9 cellular contexts compared by ENCODE assay signal in the genomic region with DNA sequence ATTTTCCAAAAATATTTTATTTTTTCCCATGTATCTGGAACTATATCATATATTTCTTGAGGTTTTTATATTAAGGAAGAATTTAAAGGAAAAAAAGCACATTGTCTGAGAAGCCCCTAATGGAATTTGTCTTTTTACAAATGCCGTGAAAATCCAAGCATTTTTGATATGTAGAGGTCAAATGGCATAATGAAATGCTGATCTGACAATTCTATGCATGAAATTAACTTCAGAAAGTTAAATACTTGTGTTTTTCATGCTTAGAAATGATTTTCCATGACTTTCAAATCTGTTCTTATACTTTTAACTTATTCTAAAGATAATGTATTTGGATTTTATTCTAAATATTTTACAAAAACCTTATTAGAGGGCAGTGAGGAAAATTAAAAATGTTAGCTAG.
"Had no signal": no experiment of that assay in that cellular context is flagged by ENCODE, and none has a peak within 500 bp of the region (broad histone marks: within the 10 kb centered on the region; RNA-seq: fewer than 3 reads in every experiment).

No MANE protein-coding gene starts in this region.

- H2AFZ ChIP-seq: GM23248 had no signal

- H3K4me2 ChIP-seq: KMS-11 had no signal

- H3K4me1 ChIP-seq: HAP-1 had no signal

- ATAC-seq: HCT116 had no signal

- H3K36me3 ChIP-seq: HAP-1 had no signal

- FAIRE-seq: HTR-8/SVneo had no signal

- DNase-seq: GM23248, GOT3, H7, HFFc6, KBM-7 had no signal

- H3K9ac ChIP-seq: GM23248, KMS-11 had no signal

- H3K9me3 ChIP-seq: HAP-1 had no signal

- H3K27ac ChIP-seq: GM23248, KMS-11 had no signal

- H3K4me3 ChIP-seq: GM23248, HAP-1 had no signal
